In the genomic region with DNA sequence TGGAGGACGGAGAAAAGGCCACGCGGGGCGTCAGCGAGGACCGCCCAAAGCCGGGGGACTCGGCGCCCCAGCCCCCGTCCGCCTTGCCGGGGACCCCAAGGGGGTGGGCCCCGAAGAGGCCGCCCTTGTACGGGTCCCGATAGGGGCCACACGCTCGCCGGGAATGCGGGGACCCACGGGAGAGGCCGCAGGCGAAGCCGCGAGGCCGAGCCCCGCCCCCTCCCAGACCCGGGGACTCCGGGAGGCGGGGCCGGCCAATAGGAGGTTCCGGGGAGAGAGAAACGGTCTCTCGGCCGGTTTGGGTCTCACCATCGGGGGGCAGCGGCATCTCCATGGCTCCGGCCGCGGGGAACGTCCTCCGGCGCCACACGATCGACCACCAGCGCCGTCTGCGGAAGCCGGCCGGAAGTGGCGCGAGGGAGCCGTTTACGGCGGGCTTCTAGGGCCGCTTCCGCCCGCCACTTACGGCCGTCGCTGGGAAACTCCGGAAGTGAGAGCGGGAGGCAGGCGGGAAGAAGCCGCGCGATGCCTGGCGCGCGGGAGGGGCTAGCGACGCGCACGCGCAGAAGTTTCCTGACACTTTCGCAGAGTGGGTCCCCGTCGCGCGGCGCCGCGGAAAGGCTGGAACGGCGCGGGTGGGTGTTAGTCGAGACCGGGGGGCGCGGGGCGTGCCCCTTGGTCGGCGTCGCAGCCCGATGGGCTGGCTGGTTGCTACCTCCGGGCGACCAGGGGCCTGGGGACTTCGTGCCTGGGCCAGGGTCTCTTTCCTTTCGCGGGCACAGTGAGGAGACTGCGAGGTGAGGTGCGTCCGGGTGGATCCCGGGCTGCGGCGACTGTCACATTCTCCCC, we compare ENCODE assay signal across 1 cellular context.
TF ChIP-seq lines count a peak whose summit lies in the region.

A gene with protein sequence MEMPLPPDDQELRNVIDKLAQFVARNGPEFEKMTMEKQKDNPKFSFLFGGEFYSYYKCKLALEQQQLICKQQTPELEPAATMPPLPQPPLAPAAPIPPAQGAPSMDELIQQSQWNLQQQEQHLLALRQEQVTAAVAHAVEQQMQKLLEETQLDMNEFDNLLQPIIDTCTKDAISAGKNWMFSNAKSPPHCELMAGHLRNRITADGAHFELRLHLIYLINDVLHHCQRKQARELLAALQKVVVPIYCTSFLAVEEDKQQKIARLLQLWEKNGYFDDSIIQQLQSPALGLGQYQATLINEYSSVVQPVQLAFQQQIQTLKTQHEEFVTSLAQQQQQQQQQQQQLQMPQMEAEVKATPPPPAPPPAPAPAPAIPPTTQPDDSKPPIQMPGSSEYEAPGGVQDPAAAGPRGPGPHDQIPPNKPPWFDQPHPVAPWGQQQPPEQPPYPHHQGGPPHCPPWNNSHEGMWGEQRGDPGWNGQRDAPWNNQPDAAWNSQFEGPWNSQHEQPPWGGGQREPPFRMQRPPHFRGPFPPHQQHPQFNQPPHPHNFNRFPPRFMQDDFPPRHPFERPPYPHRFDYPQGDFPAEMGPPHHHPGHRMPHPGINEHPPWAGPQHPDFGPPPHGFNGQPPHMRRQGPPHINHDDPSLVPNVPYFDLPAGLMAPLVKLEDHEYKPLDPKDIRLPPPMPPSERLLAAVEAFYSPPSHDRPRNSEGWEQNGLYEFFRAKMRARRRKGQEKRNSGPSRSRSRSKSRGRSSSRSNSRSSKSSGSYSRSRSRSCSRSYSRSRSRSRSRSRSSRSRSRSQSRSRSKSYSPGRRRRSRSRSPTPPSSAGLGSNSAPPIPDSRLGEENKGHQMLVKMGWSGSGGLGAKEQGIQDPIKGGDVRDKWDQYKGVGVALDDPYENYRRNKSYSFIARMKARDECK (minus strand): TSS at position 393 of the 849 bp plus-strand sequence. CDS start 59 bp downstream, at position 334.

TF ChIP-seq in K562, 482 proteins besides CTCF, POLR2A, EP300 and RAD21 (continued from another document and continues in another):
- TF ChIP-seq, protein P1, sequence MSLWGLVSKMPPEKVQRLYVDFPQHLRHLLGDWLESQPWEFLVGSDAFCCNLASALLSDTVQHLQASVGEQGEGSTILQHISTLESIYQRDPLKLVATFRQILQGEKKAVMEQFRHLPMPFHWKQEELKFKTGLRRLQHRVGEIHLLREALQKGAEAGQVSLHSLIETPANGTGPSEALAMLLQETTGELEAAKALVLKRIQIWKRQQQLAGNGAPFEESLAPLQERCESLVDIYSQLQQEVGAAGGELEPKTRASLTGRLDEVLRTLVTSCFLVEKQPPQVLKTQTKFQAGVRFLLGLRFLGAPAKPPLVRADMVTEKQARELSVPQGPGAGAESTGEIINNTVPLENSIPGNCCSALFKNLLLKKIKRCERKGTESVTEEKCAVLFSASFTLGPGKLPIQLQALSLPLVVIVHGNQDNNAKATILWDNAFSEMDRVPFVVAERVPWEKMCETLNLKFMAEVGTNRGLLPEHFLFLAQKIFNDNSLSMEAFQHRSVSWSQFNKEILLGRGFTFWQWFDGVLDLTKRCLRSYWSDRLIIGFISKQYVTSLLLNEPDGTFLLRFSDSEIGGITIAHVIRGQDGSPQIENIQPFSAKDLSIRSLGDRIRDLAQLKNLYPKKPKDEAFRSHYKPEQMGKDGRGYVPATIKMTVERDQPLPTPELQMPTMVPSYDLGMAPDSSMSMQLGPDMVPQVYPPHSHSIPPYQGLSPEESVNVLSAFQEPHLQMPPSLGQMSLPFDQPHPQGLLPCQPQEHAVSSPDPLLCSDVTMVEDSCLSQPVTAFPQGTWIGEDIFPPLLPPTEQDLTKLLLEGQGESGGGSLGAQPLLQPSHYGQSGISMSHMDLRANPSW (CRISPR knock-in tag; IDR thresholded peaks at IDR 0.05) = peak; percentile 61; the same call in 1 of the 2 replicates
- TF ChIP-seq POLR2AphosphoS5 (IDR thresholded peaks at IDR 0.05; ENCODE audit: control insufficient read depth, insufficient read depth, low read depth, low read length) (peak; percentile 71), MEIS2 (IDR thresholded peaks at IDR 0.05; ENCODE audit: partially characterized antibody) (peak; percentile 62), RCOR1 (IDR thresholded peaks at IDR 0.05; ENCODE audit: borderline replicate concordance in 1 of 2, low read depth in 2 of 2, low read length in 2 of 2) (0 out of 4 replicates have a peak, but pooled peaks of 1 of the 2 experiments have one; percentile 1), TAF1 (IDR thresholded peaks at IDR 0.05; ENCODE audit: control insufficient read depth, extremely low read depth, insufficient read depth, low read length, severe bottlenecking) (peak; percentile 79), ZNF584 (CRISPR knock-in tag; IDR thresholded peaks at IDR 0.05; ENCODE audit: low read depth) (no peak), FOSL1 (tag; conservative IDR thresholded peaks at IDR 0.05) (no peak), ELF4 (CRISPR knock-in tag; IDR thresholded peaks at IDR 0.05) (0 out of 2 replicates have a peak, but pooled peaks have one; percentile 6), KAT7 (CRISPR knock-in tag; IDR thresholded peaks at IDR 0.05; ENCODE audit: borderline replicate concordance) (peak; percentile 96; the same call in 1 of the 2 replicates), KDM5B (IDR thresholded peaks at IDR 0.05; ENCODE audit: insufficient replicate concordance, low read depth, low read length) (peak; percentile 96), ZNF408 (CRISPR knock-in tag; IDR thresholded peaks at IDR 0.05; ENCODE audit: low read depth) (no peak), ZNF134 (CRISPR knock-in tag; conservative IDR thresholded peaks at IDR 0.05) (no peak), ZNF311 (CRISPR knock-in tag; IDR thresholded peaks at IDR 0.05) (no peak), SETDB1 (IDR thresholded peaks at IDR 0.05; ENCODE audit: low read length) (no peak), NUFIP1 (IDR thresholded peaks at IDR 0.05; ENCODE audit: partially characterized antibody) (no peak), KLF6 (CRISPR knock-in tag; IDR thresholded peaks at IDR 0.05; ENCODE audit: borderline replicate concordance) (no peak), MYC (IDR thresholded peaks at IDR 0.05; ENCODE audit: low read depth, low read length) (peak; percentile 61), MYC (CRISPR knock-in tag; IDR thresholded peaks at IDR 0.05; ENCODE audit: borderline replicate concordance, low read depth) (0 out of 2 replicates have a peak, but pooled peaks have one; percentile 11), JUND (IDR thresholded peaks at IDR 0.05; ENCODE audit: borderline replicate concordance, low read depth, low read length) (peak; percentile 33; the same call in 1 of the 2 replicates), JUND (tag; IDR thresholded peaks at IDR 0.05; ENCODE audit: borderline replicate concordance, low read depth, low read length) (no peak; the same call in 2 of the 3 replicates), RBM34 (IDR thresholded peaks at IDR 0.05; ENCODE audit: borderline replicate concordance, insufficient read depth, low read length) (0 out of 2 replicates have a peak, but pooled peaks have one; percentile 13), SIRT6 (IDR thresholded peaks at IDR 0.05; ENCODE audit: low read depth, low read length) (no peak), SPI1 (IDR thresholded peaks at IDR 0.05; ENCODE audit: borderline replicate concordance, low read depth, low read length) (peak; percentile 32; the same call in 1 of the 2 replicates)
- TF ChIP-seq, protein P2, sequence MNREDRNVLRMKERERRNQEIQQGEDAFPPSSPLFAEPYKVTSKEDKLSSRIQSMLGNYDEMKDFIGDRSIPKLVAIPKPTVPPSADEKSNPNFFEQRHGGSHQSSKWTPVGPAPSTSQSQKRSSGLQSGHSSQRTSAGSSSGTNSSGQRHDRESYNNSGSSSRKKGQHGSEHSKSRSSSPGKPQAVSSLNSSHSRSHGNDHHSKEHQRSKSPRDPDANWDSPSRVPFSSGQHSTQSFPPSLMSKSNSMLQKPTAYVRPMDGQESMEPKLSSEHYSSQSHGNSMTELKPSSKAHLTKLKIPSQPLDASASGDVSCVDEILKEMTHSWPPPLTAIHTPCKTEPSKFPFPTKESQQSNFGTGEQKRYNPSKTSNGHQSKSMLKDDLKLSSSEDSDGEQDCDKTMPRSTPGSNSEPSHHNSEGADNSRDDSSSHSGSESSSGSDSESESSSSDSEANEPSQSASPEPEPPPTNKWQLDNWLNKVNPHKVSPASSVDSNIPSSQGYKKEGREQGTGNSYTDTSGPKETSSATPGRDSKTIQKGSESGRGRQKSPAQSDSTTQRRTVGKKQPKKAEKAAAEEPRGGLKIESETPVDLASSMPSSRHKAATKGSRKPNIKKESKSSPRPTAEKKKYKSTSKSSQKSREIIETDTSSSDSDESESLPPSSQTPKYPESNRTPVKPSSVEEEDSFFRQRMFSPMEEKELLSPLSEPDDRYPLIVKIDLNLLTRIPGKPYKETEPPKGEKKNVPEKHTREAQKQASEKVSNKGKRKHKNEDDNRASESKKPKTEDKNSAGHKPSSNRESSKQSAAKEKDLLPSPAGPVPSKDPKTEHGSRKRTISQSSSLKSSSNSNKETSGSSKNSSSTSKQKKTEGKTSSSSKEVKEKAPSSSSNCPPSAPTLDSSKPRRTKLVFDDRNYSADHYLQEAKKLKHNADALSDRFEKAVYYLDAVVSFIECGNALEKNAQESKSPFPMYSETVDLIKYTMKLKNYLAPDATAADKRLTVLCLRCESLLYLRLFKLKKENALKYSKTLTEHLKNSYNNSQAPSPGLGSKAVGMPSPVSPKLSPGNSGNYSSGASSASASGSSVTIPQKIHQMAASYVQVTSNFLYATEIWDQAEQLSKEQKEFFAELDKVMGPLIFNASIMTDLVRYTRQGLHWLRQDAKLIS (CRISPR knock-in tag; IDR thresholded peaks at IDR 0.05) = peak; percentile 91
- TF ChIP-seq, protein P3, sequence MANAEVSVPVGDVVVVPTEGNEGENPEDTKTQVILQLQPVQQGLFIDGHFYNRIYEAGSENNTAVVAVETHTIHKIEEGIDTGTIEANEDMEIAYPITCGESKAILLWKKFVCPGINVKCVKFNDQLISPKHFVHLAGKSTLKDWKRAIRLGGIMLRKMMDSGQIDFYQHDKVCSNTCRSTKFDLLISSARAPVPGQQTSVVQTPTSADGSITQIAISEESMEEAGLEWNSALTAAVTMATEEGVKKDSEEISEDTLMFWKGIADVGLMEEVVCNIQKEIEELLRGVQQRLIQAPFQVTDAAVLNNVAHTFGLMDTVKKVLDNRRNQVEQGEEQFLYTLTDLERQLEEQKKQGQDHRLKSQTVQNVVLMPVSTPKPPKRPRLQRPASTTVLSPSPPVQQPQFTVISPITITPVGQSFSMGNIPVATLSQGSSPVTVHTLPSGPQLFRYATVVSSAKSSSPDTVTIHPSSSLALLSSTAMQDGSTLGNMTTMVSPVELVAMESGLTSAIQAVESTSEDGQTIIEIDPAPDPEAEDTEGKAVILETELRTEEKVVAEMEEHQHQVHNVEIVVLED (CRISPR knock-in tag; IDR thresholded peaks at IDR 0.05) = no peak
- TF ChIP-seq, protein P4, sequence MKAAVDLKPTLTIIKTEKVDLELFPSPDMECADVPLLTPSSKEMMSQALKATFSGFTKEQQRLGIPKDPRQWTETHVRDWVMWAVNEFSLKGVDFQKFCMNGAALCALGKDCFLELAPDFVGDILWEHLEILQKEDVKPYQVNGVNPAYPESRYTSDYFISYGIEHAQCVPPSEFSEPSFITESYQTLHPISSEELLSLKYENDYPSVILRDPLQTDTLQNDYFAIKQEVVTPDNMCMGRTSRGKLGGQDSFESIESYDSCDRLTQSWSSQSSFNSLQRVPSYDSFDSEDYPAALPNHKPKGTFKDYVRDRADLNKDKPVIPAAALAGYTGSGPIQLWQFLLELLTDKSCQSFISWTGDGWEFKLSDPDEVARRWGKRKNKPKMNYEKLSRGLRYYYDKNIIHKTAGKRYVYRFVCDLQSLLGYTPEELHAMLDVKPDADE (conservative IDR thresholded peaks at IDR 0.05; ENCODE audit: control insufficient read depth, low read depth, low read length) = 0 out of 2 replicates have a peak, but pooled peaks have one; percentile 21
- TF ChIP-seq, protein P5, sequence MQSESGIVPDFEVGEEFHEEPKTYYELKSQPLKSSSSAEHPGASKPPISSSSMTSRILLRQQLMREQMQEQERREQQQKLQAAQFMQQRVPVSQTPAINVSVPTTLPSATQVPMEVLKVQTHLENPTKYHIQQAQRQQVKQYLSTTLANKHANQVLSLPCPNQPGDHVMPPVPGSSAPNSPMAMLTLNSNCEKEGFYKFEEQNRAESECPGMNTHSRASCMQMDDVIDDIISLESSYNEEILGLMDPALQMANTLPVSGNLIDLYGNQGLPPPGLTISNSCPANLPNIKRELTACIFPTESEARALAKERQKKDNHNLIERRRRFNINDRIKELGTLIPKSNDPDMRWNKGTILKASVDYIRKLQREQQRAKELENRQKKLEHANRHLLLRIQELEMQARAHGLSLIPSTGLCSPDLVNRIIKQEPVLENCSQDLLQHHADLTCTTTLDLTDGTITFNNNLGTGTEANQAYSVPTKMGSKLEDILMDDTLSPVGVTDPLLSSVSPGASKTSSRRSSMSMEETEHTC (IDR thresholded peaks at IDR 0.05) = 0 out of 2 replicates have a peak, but pooled peaks have one; percentile 33
- TF ChIP-seq, protein P6, sequence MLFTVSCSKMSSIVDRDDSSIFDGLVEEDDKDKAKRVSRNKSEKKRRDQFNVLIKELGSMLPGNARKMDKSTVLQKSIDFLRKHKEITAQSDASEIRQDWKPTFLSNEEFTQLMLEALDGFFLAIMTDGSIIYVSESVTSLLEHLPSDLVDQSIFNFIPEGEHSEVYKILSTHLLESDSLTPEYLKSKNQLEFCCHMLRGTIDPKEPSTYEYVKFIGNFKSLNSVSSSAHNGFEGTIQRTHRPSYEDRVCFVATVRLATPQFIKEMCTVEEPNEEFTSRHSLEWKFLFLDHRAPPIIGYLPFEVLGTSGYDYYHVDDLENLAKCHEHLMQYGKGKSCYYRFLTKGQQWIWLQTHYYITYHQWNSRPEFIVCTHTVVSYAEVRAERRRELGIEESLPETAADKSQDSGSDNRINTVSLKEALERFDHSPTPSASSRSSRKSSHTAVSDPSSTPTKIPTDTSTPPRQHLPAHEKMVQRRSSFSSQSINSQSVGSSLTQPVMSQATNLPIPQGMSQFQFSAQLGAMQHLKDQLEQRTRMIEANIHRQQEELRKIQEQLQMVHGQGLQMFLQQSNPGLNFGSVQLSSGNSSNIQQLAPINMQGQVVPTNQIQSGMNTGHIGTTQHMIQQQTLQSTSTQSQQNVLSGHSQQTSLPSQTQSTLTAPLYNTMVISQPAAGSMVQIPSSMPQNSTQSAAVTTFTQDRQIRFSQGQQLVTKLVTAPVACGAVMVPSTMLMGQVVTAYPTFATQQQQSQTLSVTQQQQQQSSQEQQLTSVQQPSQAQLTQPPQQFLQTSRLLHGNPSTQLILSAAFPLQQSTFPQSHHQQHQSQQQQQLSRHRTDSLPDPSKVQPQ (CRISPR knock-in tag; IDR thresholded peaks at IDR 0.05; ENCODE audit: borderline replicate concordance) = no peak
- TF ChIP-seq, protein P7, sequence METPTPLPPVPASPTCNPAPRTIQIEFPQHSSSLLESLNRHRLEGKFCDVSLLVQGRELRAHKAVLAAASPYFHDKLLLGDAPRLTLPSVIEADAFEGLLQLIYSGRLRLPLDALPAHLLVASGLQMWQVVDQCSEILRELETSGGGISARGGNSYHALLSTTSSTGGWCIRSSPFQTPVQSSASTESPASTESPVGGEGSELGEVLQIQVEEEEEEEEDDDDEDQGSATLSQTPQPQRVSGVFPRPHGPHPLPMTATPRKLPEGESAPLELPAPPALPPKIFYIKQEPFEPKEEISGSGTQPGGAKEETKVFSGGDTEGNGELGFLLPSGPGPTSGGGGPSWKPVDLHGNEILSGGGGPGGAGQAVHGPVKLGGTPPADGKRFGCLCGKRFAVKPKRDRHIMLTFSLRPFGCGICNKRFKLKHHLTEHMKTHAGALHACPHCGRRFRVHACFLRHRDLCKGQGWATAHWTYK (CRISPR knock-in tag; IDR thresholded peaks at IDR 0.05) = peak; percentile 87
